In the genomic region with DNA sequence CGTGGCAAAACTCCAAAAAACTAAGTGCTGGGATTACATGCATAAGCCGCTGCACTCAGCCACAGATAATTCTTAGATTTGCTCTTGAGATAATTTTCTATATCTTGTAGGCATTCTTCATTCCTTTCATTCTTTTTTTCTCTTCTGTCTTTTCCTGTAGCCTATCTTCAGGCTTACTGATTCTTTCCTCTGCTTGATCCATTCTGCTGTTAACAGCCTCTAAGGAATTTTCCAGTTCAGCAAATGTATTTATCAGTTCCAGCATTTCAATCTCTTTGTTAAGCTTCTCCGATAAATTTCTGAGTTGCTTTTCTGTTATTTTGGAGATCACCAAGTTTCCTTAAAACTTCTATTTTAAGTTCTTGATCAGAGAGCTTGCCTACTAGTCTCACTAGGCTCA, we compare ENCODE assay signal across 2 cellular contexts.
TF ChIP-seq lines count a peak whose summit lies in the region.

No MANE protein-coding gene starts in this region.

TF ChIP-seq in HepG2, 621 proteins besides CTCF, POLR2A, EP300 and RAD21:
- TF ChIP-seq ARNT2 (CRISPR knock-in tag; IDR thresholded peaks at IDR 0.05; ENCODE audit: low read depth) (no peak), ZNF160 (CRISPR knock-in tag; IDR thresholded peaks at IDR 0.05) (peak; percentile 98)
TF ChIP-seq in HepG2: peak in this region for 1.

TF ChIP-seq in HEK293, 187 proteins besides CTCF, POLR2A, EP300 and RAD21:
- TF ChIP-seq, protein P1, sequence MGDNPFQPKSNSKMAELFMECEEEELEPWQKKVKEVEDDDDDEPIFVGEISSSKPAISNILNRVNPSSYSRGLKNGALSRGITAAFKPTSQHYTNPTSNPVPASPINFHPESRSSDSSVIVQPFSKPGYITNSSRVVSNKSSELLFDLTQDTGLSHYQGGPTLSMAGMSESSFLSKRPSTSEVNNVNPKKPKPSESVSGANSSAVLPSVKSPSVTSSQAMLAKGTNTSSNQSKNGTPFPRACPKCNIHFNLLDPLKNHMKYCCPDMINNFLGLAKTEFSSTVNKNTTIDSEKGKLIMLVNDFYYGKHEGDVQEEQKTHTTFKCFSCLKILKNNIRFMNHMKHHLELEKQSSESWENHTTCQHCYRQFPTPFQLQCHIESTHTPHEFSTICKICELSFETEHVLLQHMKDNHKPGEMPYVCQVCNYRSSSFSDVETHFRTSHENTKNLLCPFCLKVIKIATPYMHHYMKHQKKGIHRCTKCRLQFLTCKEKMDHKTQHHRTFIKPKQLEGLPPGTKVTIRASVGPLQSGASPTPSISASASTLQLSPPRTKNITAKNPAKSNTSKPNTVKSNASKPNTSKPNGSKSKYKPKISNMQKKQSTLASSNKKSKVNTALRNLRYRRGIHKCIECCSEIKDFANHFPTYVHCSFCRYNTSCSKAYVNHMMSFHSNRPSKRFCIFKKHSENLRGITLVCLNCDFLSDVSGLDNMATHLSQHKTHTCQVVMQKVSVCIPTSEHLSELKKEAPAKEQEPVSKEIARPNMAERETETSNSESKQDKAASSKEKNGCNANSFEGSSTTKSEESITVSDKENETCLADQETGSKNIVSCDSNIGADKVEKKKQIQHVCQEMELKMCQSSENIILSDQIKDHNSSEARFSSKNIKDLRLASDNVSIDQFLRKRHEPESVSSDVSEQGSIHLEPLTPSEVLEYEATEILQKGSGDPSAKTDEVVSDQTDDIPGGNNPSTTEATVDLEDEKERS (tag by site-specific recombination; IDR thresholded peaks at IDR 0.05), result no peak
- TF ChIP-seq SETDB1 (IDR thresholded peaks at IDR 0.05; ENCODE audit: insufficient read length, low read length) (peak; percentile 89), ZNF121 (tag by site-specific recombination; IDR thresholded peaks at IDR 0.05) (no peak)
